In genomic region chr18:12702221-12703095, GRCh38 we compare ENCODE assay signal across 8 cellular contexts. TPM values are rescaled to one million over a fixed set of nuclear protein-coding genes. Genes with fewer than 3 reads are reported as not detected.
DNase-seq lines count a peak whose midpoint lies in the region; ATAC-seq and TF ChIP-seq lines count a peak whose summit lies in the region.

CEP76 (minus strand) TSS chr18:12702723; CDS start chr18:12702548, 175 bp downstream.
PSMG2 (plus strand) TSS chr18:12703042; CDS start chr18:12703108, 66 bp downstream.

- H3K27me3 Mint-ChIP-seq in activated T-cell treated with anti-CD3 and anti-CD28 coated beads, Interleukin-2, amount 50 U/mL, for 4 hours (ENCODE audit: low read depth), result no peaks in the 10 kb centered on the region

- H3K4me1 Mint-ChIP-seq in activated T-cell treated with anti-CD3 and anti-CD28 coated beads, Interleukin-2, amount 50 U/mL, for 4 hours (ENCODE audit: low read depth), result peaks cover 41% of the 10 kb centered on the region

- peak; percentile 21; the same call in 1 of the 2 replicates for TF ChIP-seq EP300 in Ishikawa (IDR thresholded peaks at IDR 0.05; ENCODE audit: borderline replicate concordance)

- H3K4me1 ChIP-seq in Peyer's patch, result peaks cover 0 to 30% (median 5%) of the 10 kb centered on the region in 4 donors

- H3K9me3 ChIP-seq in Peyer's patch, result no peaks in the 10 kb centered on the region

- no peaks in the 10 kb centered on the region for H3K9me3 Mint-ChIP-seq in activated T-cell treated with anti-CD3 and anti-CD28 coated beads, Interleukin-2, amount 50 U/mL, for 4 hours

- no peak for TF ChIP-seq RAD21 in Ishikawa (IDR thresholded peaks at IDR 0.05; ENCODE audit: low read depth)

- ATAC-seq in GM21529 (IDR thresholded peaks at IDR 0.05; ENCODE audit: unreplicated experiment), result peak; percentile 86
- peak; percentile 88 to 92 for ATAC-seq in activated T-cell treated with anti-CD3 and anti-CD28 coated beads, Interleukin-2, amount 50 U/mL, for 4 hours
- peak; percentile 89 for ATAC-seq in esophagus mucosa

- DNase-seq in DMS153 treated with DMSO at 0.1 percent for 48 hours (lab: John Stamatoyannopoulos, UW; ENCODE audit: unreplicated experiment), result peak; percentile 20
- peak; percentile 87 to 93 (median 91) for DNase-seq in Peyer's patch
- DNase-seq in activated T-cell treated with anti-CD3 and anti-CD28 coated beads, Interleukin-2, amount 50 U/mL, for 4 hours, result peak; percentile 74
- peak; percentile 94 for DNase-seq in myocyte (ENCODE audit: low read depth)
- DNase-seq in stimulated activated CD8-positive, alpha-beta memory T cell treated with anti-CD3 and anti-CD28 coated beads, Interleukin-7, amount 100 ng/mL, for 4 hours (ENCODE audit: low read depth in 2 of 2), result peak; percentile 54 to 77

- H3K27ac ChIP-seq in Peyer's patch, result peak within 1 kb of the TSS; percentile 86 to 97 (median 94)

- H3K27me3 ChIP-seq in Peyer's patch, result no peaks in the 10 kb centered on the region

- TF ChIP-seq CTCF in Peyer's patch (IDR thresholded peaks at IDR 0.05), result no peak

- H3K4me3 Mint-ChIP-seq in activated T-cell treated with anti-CD3 and anti-CD28 coated beads, Interleukin-2, amount 50 U/mL, for 4 hours, result peak within 1 kb of the TSS; percentile 89

- peaks cover 16% of the 10 kb centered on the region for H3K36me3 Mint-ChIP-seq in activated T-cell treated with anti-CD3 and anti-CD28 coated beads, Interleukin-2, amount 50 U/mL, for 4 hours (ENCODE audit: insufficient read depth)

- TF ChIP-seq POLR2A in Peyer's patch (IDR thresholded peaks at IDR 0.05), result peak; percentile 66 to 76

- H3K4me3 ChIP-seq in Peyer's patch, result peak within 1 kb of the TSS; percentile 77 to 84 (median 80)

- peaks cover 0 to 31% (median 0%) of the 10 kb centered on the region in 3 donors for H3K36me3 ChIP-seq in Peyer's patch

TF ChIP-seq in Ishikawa, 13 proteins besides CTCF, POLR2A, EP300 and RAD21:
- 0 out of 2 replicates have a peak, but pooled peaks have one; percentile 23 for TF ChIP-seq NFIC (IDR thresholded peaks at IDR 0.05)
- no peak for TF ChIP-seq EGR1 (IDR thresholded peaks at IDR 0.05)
- TF ChIP-seq TEAD4 (IDR thresholded peaks at IDR 0.05), result no peak
- peak; percentile 51; the same call in 1 of the 2 replicates for TF ChIP-seq ZBTB7A (IDR thresholded peaks at IDR 0.05; ENCODE audit: low read depth)
- TF ChIP-seq TAF1 (IDR thresholded peaks at IDR 0.05; ENCODE audit: low read depth), result peak; percentile 90
- peak; percentile 70 for TF ChIP-seq MAX (IDR thresholded peaks at IDR 0.05)
- peak; percentile 81 for TF ChIP-seq FOXM1 (IDR thresholded peaks at IDR 0.05; ENCODE audit: borderline replicate concordance, low read depth)
- 0 out of 2 replicates have a peak, but pooled peaks have one; percentile 7 for TF ChIP-seq TCF12 (IDR thresholded peaks at IDR 0.05; ENCODE audit: low read depth)
- no peak for TF ChIP-seq CEBPB (IDR thresholded peaks at IDR 0.05)
- TF ChIP-seq YY1 (IDR thresholded peaks at IDR 0.05; ENCODE audit: low read depth), result peak; percentile 18; the same call in 1 of the 2 replicates

RNA-seq across cellular contexts. Expression of gene CEP76, which starts in this region (rescaled TPM):
- 10 to 100 TPM; 11.5 to 28.2 (median 15.5) TPM for total RNA-seq in Peyer's patch
- total RNA-seq in activated T-cell treated with anti-CD3 and anti-CD28 coated beads, Interleukin-2, amount 50 U/mL, for 4 hours, result 10 to 100 TPM; 11.1 to 12.3 (median 11.5) TPM
- total RNA-seq in esophagus mucosa, result 6.1 TPM
- 5.8 and 9.7 TPM in 2 replicates for total RNA-seq in myocyte
- polyA plus RNA-seq in myocyte (2012), result 3.3 TPM

RNA-seq across cellular contexts. Expression of gene PSMG2, which starts in this region (rescaled TPM):
- total RNA-seq in Peyer's patch (10 to 100 TPM; 49.2 to 55.3 (median 51.2) TPM), esophagus mucosa (61.4 TPM), myocyte (50.1 and 54.1 TPM in 2 replicates)
- 100 to 1,000 TPM in 1 of 3 donors, 10 to 100 TPM in 2; 96.9 to 103 (median 99.1) TPM for total RNA-seq in activated T-cell treated with anti-CD3 and anti-CD28 coated beads, Interleukin-2, amount 50 U/mL, for 4 hours
- 41.9 TPM for polyA plus RNA-seq in myocyte (2012)

Comparison
In these comparisons a context has a peak if more than half of its experiments do, and no peak if none do; other contexts are left out.
1. Peak in every context shown above with its lines: DNase-seq, ATAC-seq, H3K4me3 ChIP-seq and H3K27ac ChIP-seq.
2. DNase-seq: peak in every context shown above with its lines; median percentile 94 in myocyte; 91 in Peyer's patch; 74 in activated T-cell treated with anti-CD3 and anti-CD28 coated beads, Interleukin-2, amount 50 U/mL, for 4 hours; 66 in stimulated activated CD8-positive, alpha-beta memory T cell treated with anti-CD3 and anti-CD28 coated beads, Interleukin-7, amount 100 ng/mL, for 4 hours; 20 in DMS153 treated with DMSO at 0.1 percent for 48 hours.